In genomic region chr14:93060841-93061240, GRCh38 we compare ENCODE assay signal across 17 cellular contexts. TPM values are rescaled to one million over a fixed set of nuclear protein-coding genes. Genes with fewer than 3 reads are reported as not detected.
DNase-seq lines count a peak whose midpoint lies in the region; ATAC-seq and TF ChIP-seq lines count a peak whose summit lies in the region.
"Had no signal": no experiment of that assay in that cellular context is flagged by ENCODE, and none has a peak within 500 bp of the region (broad histone marks: within the 10 kb centered on the region; RNA-seq: fewer than 3 reads in every experiment).

No MANE protein-coding gene starts in this region.

- H3K36me3 Mint-ChIP-seq in CD4-positive, alpha-beta T cell (ENCODE audit: low read depth) = no peaks in the 10 kb centered on the region
- no peaks in the 10 kb centered on the region for H3K36me3 Mint-ChIP-seq in osteocyte (ENCODE audit: unreplicated experiment)
- H3K36me3 Mint-ChIP-seq: activated naive CD4-positive, alpha-beta T cell treated with anti-CD3 and anti-CD28 coated beads, Interleukin-2, amount 50 U/mL, for 24 hours; neural progenitor cell had no signal

- no peaks in the 10 kb centered on the region for H3K36me3 ChIP-seq in sigmoid colon
- H3K36me3 ChIP-seq: heart left ventricle, neural progenitor cell had no signal

- H3K27ac ChIP-seq in CD4-positive, alpha-beta T cell (ENCODE audit: low read depth, low read length) = no peak overlapping the region
- H3K27ac ChIP-seq in RWPE1 = peak overlapping the region; percentile 58
- H3K27ac ChIP-seq in dorsolateral prefrontal cortex = peak overlapping the region in 40 of 59 donors; percentile 2 to 83 (median 66)
- peak overlapping the region; percentile 53 to 90 (median 86) for H3K27ac ChIP-seq in sigmoid colon
- H3K27ac ChIP-seq: neural progenitor cell had no signal

- no peaks in the 10 kb centered on the region for H3K9me3 Mint-ChIP-seq in CD4-positive, alpha-beta T cell
- no peaks in the 10 kb centered on the region for H3K9me3 Mint-ChIP-seq in osteocyte (ENCODE audit: unreplicated experiment)
- H3K9me3 Mint-ChIP-seq: activated naive CD4-positive, alpha-beta T cell treated with anti-CD3 and anti-CD28 coated beads, Interleukin-2, amount 50 U/mL, for 24 hours; neural progenitor cell; T-helper 1 cell treated with Interleukin-12 subunit alpha and Interleukin-12 subunit beta and Interleukin-4 antibody, amounts not matched to agents 30 μg/mL and 1 μg/mL, for 36 hours had no signal

- TF ChIP-seq POLR2A in sigmoid colon (IDR thresholded peaks at IDR 0.05) = no peak

- intact Hi-C loops in CD4-positive, alpha-beta T cell (cut with DNase I, micrococcal nuclease) = no loop called here
- intact Hi-C loops in dorsolateral prefrontal cortex (cut with DNase I) = no loop called here
- intact Hi-C loops in sigmoid colon (cut with DNase I) = loop anchor here (5.0 to 10.0 kb wide), 2 partner anchors 89 to 924 kb away; no protein-coding TSS in a partner anchor

- no peak for TF ChIP-seq CTCF in CD4-positive, alpha-beta T cell (IDR thresholded peaks at IDR 0.05)
- TF ChIP-seq CTCF in RWPE1 (conservative IDR thresholded peaks at IDR 0.05; ENCODE audit: low read depth) (no peak), dorsolateral prefrontal cortex (IDR thresholded peaks at IDR 0.05 in 54 of 56, conservative IDR thresholded peaks at IDR 0.05 in 2 of 56; ENCODE audit: low read depth in 1 of 56, partially characterized antibody in 56 of 56) (no peak), sigmoid colon (IDR thresholded peaks at IDR 0.05) (no peak), osteocyte (IDR thresholded peaks at IDR 0.05) (no peak)

- peaks cover 23% of the 10 kb centered on the region for H3K4me1 Mint-ChIP-seq in CD4-positive, alpha-beta T cell (ENCODE audit: low read depth)
- H3K4me1 Mint-ChIP-seq in osteocyte (ENCODE audit: unreplicated experiment) = peaks cover 24% of the 10 kb centered on the region

- H3K4me1 ChIP-seq in sigmoid colon = peaks cover 0 to 87% (median 86%) of the 10 kb centered on the region in 4 donors
- H3K4me1 ChIP-seq: neural progenitor cell had no signal

- POLR2A ChIA-PET in CD4-positive, alpha-beta T cell (lab: Charles Lee) = no interaction called here
- POLR2A ChIA-PET in RWPE1 (lab: Yijun Ruan, JAX; ENCODE audit: low non-redundant PET) = no interaction called here

- no peak for ATAC-seq in CD4-positive, alpha-beta T cell (ENCODE audit: poor library complexity)
- ATAC-seq: heart left ventricle had no signal

- no peak overlapping the region for H3K4me3 Mint-ChIP-seq in CD4-positive, alpha-beta T cell
- no peak overlapping the region for H3K4me3 Mint-ChIP-seq in osteocyte (ENCODE audit: unreplicated experiment)
- H3K4me3 Mint-ChIP-seq: activated naive CD4-positive, alpha-beta T cell treated with anti-CD3 and anti-CD28 coated beads, Interleukin-2, amount 50 U/mL, for 24 hours; neural progenitor cell; T-helper 1 cell treated with Interleukin-12 subunit alpha and Interleukin-12 subunit beta and Interleukin-4 antibody, amounts not matched to agents 30 μg/mL and 1 μg/mL, for 36 hours had no signal

- peak overlapping the region; percentile 42 for H3K27ac Mint-ChIP-seq in CD4-positive, alpha-beta T cell
- H3K27ac Mint-ChIP-seq in osteocyte (ENCODE audit: unreplicated experiment) = no peak overlapping the region
- H3K27ac Mint-ChIP-seq: neural progenitor cell; T-helper 1 cell treated with Interleukin-12 subunit alpha and Interleukin-12 subunit beta and Interleukin-4 antibody, amounts not matched to agents 30 μg/mL and 1 μg/mL, for 36 hours had no signal

- CTCF ChIA-PET in CD4-positive, alpha-beta T cell (lab: Charles Lee) = interaction anchor here (0.6 kb wide), 1 partner anchor 1149 kb away, joined by 3 read pairs; no protein-coding TSS in a partner anchor
- CTCF ChIA-PET in RWPE1 (lab: Yijun Ruan, JAX) = no interaction called here

- H3K27me3 ChIP-seq in CD4-positive, alpha-beta T cell (ENCODE audit: control insufficient read depth, insufficient read depth, low read length) = no peaks in the 10 kb centered on the region
- H3K27me3 ChIP-seq in dorsolateral prefrontal cortex (no peaks in the 10 kb centered on the region), sigmoid colon (no peaks in the 10 kb centered on the region)
- H3K27me3 ChIP-seq: heart left ventricle, neural progenitor cell had no signal

- WGBS in sigmoid colon, 2 donors = 84 to 95% methylated on average over 1 of the region's 1 CpG

- no peak for DNase-seq in CD4-positive, alpha-beta T cell
- DNase-seq in RWPE1 (ENCODE audit: low spot score) (no peak), dorsolateral prefrontal cortex (no peak), sigmoid colon (no peak), iPS-NIHi11 (ENCODE audit: low spot score) (no peak), RKO (ENCODE audit: low spot score) (no peak), osteocyte (ENCODE audit: extremely low spot score, unreplicated experiment) (no peak), kidney tubule cell (ENCODE audit: low spot score) (no peak)
- DNase-seq: activated CD4-positive, alpha-beta T cell treated with anti-CD3 and anti-CD28 coated beads for 1 hour; GF-D8; heart left ventricle; NCI-H1930; NCI-H446 treated with DMSO at 0.1 percent for 48 hours; SHP77 had no signal

- H3K27me3 Mint-ChIP-seq in CD4-positive, alpha-beta T cell = no peaks in the 10 kb centered on the region
- no peaks in the 10 kb centered on the region for H3K27me3 Mint-ChIP-seq in osteocyte (ENCODE audit: unreplicated experiment)
- H3K27me3 Mint-ChIP-seq: activated naive CD4-positive, alpha-beta T cell treated with anti-CD3 and anti-CD28 coated beads, Interleukin-2, amount 50 U/mL, for 24 hours had no signal

- H3K9me3 ChIP-seq in CD4-positive, alpha-beta T cell (ENCODE audit: control insufficient read depth, low read length) = no peaks in the 10 kb centered on the region
- H3K9me3 ChIP-seq in sigmoid colon = no peaks in the 10 kb centered on the region
- H3K9me3 ChIP-seq: heart left ventricle had no signal

- no peak overlapping the region for H3K4me3 ChIP-seq in dorsolateral prefrontal cortex
- no peak overlapping the region for H3K4me3 ChIP-seq in sigmoid colon
- H3K4me3 ChIP-seq: heart left ventricle, neural progenitor cell had no signal

- TF ChIP-seq EP300 in sigmoid colon (IDR thresholded peaks at IDR 0.05) = no peak

RNA-seq across cellular contexts. Expression of gene ITPK1, which starts 54.9 kb away (rescaled TPM):
- 10 to 100 TPM; 19.0 to 20.6 TPM for total RNA-seq in CD4-positive, alpha-beta T cell
- 100 to 1,000 TPM; 230 to 451 (median 314) TPM for total RNA-seq in dorsolateral prefrontal cortex
- 10 to 100 TPM; 39.8 to 68.8 (median 54.3) TPM for total RNA-seq in sigmoid colon
- 10 to 100 TPM; 55.3 to 75.4 (median 71.2) TPM for polyA plus RNA-seq in sigmoid colon
- total RNA-seq in osteocyte = 31.2 and 32.8 TPM in 2 replicates
